Comparison of ENCODE assay signal across 1 cellular context in genomic region chr12:93795352-93795751, GRCh38.
TF ChIP-seq lines count a peak whose summit lies in the region.

No MANE protein-coding gene starts in this region.

TF ChIP-seq in HepG2, 621 proteins besides CTCF, POLR2A, EP300 and RAD21 (continued from another document):
- TF ChIP-seq LRRFIP1 (CRISPR knock-in tag; conservative IDR thresholded peaks at IDR 0.05) (no peak), ZNF576 (CRISPR knock-in tag; IDR thresholded peaks at IDR 0.05) (no peak), ZNF44 (CRISPR knock-in tag; IDR thresholded peaks at IDR 0.05) (no peak), ZNF441 (CRISPR knock-in tag; IDR thresholded peaks at IDR 0.05; ENCODE audit: borderline replicate concordance) (no peak), ZNF276 (CRISPR knock-in tag; IDR thresholded peaks at IDR 0.05; ENCODE audit: low read depth) (no peak), ZNF720 (CRISPR knock-in tag; IDR thresholded peaks at IDR 0.05) (no peak), HNF4A (CRISPR knock-in tag; IDR thresholded peaks at IDR 0.05) (peak; percentile 55), E2F1 (CRISPR knock-in tag; IDR thresholded peaks at IDR 0.05) (no peak), NFRKB (IDR thresholded peaks at IDR 0.05) (no peak), HIC2 (CRISPR knock-in tag; IDR thresholded peaks at IDR 0.05; ENCODE audit: low read depth) (no peak), MTERF4 (CRISPR knock-in tag; IDR thresholded peaks at IDR 0.05) (no peak), HOMEZ (CRISPR knock-in tag; IDR thresholded peaks at IDR 0.05; ENCODE audit: low read depth) (0 out of 2 replicates have a peak, but pooled peaks have one; percentile 26), ZKSCAN5 (CRISPR knock-in tag; IDR thresholded peaks at IDR 0.05) (no peak), SP4 (CRISPR knock-in tag; IDR thresholded peaks at IDR 0.05) (no peak), ZMYM4 (CRISPR knock-in tag; IDR thresholded peaks at IDR 0.05) (0 out of 2 replicates have a peak, but pooled peaks have one; percentile 45)
- TF ChIP-seq, protein P1, sequence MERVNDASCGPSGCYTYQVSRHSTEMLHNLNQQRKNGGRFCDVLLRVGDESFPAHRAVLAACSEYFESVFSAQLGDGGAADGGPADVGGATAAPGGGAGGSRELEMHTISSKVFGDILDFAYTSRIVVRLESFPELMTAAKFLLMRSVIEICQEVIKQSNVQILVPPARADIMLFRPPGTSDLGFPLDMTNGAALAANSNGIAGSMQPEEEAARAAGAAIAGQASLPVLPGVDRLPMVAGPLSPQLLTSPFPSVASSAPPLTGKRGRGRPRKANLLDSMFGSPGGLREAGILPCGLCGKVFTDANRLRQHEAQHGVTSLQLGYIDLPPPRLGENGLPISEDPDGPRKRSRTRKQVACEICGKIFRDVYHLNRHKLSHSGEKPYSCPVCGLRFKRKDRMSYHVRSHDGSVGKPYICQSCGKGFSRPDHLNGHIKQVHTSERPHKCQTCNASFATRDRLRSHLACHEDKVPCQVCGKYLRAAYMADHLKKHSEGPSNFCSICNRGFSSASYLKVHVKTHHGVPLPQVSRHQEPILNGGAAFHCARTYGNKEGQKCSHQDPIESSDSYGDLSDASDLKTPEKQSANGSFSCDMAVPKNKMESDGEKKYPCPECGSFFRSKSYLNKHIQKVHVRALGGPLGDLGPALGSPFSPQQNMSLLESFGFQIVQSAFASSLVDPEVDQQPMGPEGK (CRISPR knock-in tag; IDR thresholded peaks at IDR 0.05): no peak
- TF ChIP-seq, protein P2, sequence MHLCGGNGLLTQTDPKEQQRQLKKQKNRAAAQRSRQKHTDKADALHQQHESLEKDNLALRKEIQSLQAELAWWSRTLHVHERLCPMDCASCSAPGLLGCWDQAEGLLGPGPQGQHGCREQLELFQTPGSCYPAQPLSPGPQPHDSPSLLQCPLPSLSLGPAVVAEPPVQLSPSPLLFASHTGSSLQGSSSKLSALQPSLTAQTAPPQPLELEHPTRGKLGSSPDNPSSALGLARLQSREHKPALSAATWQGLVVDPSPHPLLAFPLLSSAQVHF (CRISPR knock-in tag; IDR thresholded peaks at IDR 0.05): no peak
- TF ChIP-seq, protein P3, sequence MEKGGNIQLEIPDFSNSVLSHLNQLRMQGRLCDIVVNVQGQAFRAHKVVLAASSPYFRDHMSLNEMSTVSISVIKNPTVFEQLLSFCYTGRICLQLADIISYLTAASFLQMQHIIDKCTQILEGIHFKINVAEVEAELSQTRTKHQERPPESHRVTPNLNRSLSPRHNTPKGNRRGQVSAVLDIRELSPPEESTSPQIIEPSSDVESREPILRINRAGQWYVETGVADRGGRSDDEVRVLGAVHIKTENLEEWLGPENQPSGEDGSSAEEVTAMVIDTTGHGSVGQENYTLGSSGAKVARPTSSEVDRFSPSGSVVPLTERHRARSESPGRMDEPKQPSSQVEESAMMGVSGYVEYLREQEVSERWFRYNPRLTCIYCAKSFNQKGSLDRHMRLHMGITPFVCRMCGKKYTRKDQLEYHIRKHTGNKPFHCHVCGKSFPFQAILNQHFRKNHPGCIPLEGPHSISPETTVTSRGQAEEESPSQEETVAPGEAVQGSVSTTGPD (CRISPR knock-in tag; IDR thresholded peaks at IDR 0.05): no peak
TF ChIP-seq in HepG2: peak in this region for 5.
